16 cellular contexts compared by ENCODE assay signal in genomic region chr2:144249035-144249637, GRCh38.
DNase-seq lines count a peak whose midpoint lies in the region; ATAC-seq, FAIRE-seq and TF ChIP-seq lines count a peak whose summit lies in the region.
"Had no signal": no experiment of that assay in that cellular context is flagged by ENCODE, and none has a peak within 500 bp of the region (broad histone marks: within the 10 kb centered on the region; RNA-seq: fewer than 3 reads in every experiment).

No MANE protein-coding gene starts in this region.

- peaks cover 28% of the 10 kb centered on the region for H3K4me1 ChIP-seq in OCI-LY3 (ENCODE audit: low read length)
- H3K4me1 ChIP-seq: left lung had no signal

- no peaks in the 10 kb centered on the region for H4K20me1 ChIP-seq in OCI-LY3 (ENCODE audit: insufficient read depth, low read length)

- TF ChIP-seq CTCF in GM13977 (IDR thresholded peaks at IDR 0.05; ENCODE audit: extremely low read depth, insufficient read depth, missing control alignments) (no peak), OCI-LY3 (IDR thresholded peaks at IDR 0.05; ENCODE audit: low read depth, low read length) (no peak)

- H3K27me3 ChIP-seq in OCI-LY3 (ENCODE audit: low read depth, low read length) = no peaks in the 10 kb centered on the region
- H3K27me3 ChIP-seq: left lung, ovary had no signal

- H3K9ac ChIP-seq in OCI-LY3 (ENCODE audit: low read length) = peak overlapping the region; percentile 36

- H2AFZ ChIP-seq in OCI-LY3 (ENCODE audit: low read depth, low read length) = peak overlapping the region; percentile 19; the same call in 1 of the 2 replicates

- H3K79me2 ChIP-seq in OCI-LY3 (ENCODE audit: low read length) = peaks cover 14% of the 10 kb centered on the region

- FAIRE-seq in islet of Langerhans (lab: Jason Lieb, UNC) = peak; percentile 72
- FAIRE-seq: D721Med had no signal

- peak; percentile 19 for DNase-seq in GM13977 (ENCODE audit: low spot score)
- no peak for DNase-seq in stimulated activated CD4-positive, alpha-beta T cell treated with anti-CD3 and anti-CD28 coated beads, Interleukin-4, amount 100 ng/mL, for 1 hour
- DNase-seq in SIG-M5 treated with dmso at 0.1 percent for 504 hours (lab: John Stamatoyannopoulos, UW; ENCODE audit: unreplicated experiment) = no peak
- DNase-seq: activated CD4-positive, CD25-positive, alpha-beta regulatory T cell; activated naive CD4-positive, alpha-beta T cell treated with anti-CD3 and anti-CD28 coated beads, Interleukin-2, amount 50 U/mL, for 16 hours; left lung; NCI-H446; ovary; SHP77 had no signal

- peaks cover 9% of the 10 kb centered on the region for H3K9me3 ChIP-seq in OCI-LY3 (ENCODE audit: insufficient read depth, low read length)
- H3K9me3 ChIP-seq: ovary had no signal

- ATAC-seq in GM21360 (IDR thresholded peaks at IDR 0.05; ENCODE audit: unreplicated experiment) (peak; percentile 63), HG03097 (IDR thresholded peaks at IDR 0.05; ENCODE audit: low FRiP score, unreplicated experiment) (no peak), GM18867 (IDR thresholded peaks at IDR 0.05; ENCODE audit: unreplicated experiment) (no peak)
- ATAC-seq: left lung had no signal

- in situ Hi-C loops in GM13977 (cut with MboI; ENCODE audit: low pct_unique_long_range_greater_than_20kb, low sequenced_read_pairs, unreplicated experiment) = no loop called here

- peak overlapping the region; percentile 54 for H3K4me3 ChIP-seq in OCI-LY3 (ENCODE audit: low read length)
- H3K4me3 ChIP-seq: coronary artery, left lung, ovary had no signal

- H3K4me2 ChIP-seq in OCI-LY3 (ENCODE audit: low read length) = peak overlapping the region; percentile 68

- peak overlapping the region; percentile 70 for H3K27ac ChIP-seq in OCI-LY3 (ENCODE audit: low read length)
- H3K27ac ChIP-seq: coronary artery, left lung, ovary had no signal

- peaks cover 12% of the 10 kb centered on the region for H3K36me3 ChIP-seq in OCI-LY3 (replicated peaks; ENCODE audit: low read depth, low read length)
- H3K36me3 ChIP-seq: left lung, ovary had no signal
